In genomic region chr12:52433501-52434095, GRCh38 we compare ENCODE assay signal across 33 cellular contexts. TPM values are rescaled to one million over a fixed set of nuclear protein-coding genes. Genes with fewer than 3 reads are reported as not detected.
"Had no signal": no experiment of that assay in that cellular context is flagged by ENCODE, and none has a peak within 500 bp of the region (broad histone marks: within the 10 kb centered on the region; RNA-seq: fewer than 3 reads in every experiment).

No MANE protein-coding gene starts in this region.

- H3K4me3 Mint-ChIP-seq: activated CD4-positive, alpha-beta T cell treated with anti-CD3 and anti-CD28 coated beads for 36 hours; activated CD4-positive, alpha-beta T cell treated with anti-CD3 and anti-CD28 coated beads, Interleukin-2, amount 10 ng/mL, durations not matched to agents 7 days and 5 days; activated CD8-positive, alpha-beta T cell treated with anti-CD3 and anti-CD28 coated beads, Interleukin-2, amount 10 ng/mL, durations not matched to agents 7 days and 5 days; activated naive CD4-positive, alpha-beta T cell treated with anti-CD3 and anti-CD28 coated beads for 36 hours; activated T-cell treated with anti-CD3 and anti-CD28 coated beads, Interleukin-2, amount 50 U/mL, for 24 hours had no signal

- H3K27ac ChIP-seq: adrenal gland, body of pancreas, breast epithelium, PC-9, SJCRH30, SK-N-MC had no signal

- H3K9me3 Mint-ChIP-seq: activated CD4-positive, alpha-beta T cell treated with anti-CD3 and anti-CD28 coated beads, Interleukin-2, amount 10 ng/mL, durations not matched to agents 7 days and 5 days; activated naive CD4-positive, alpha-beta T cell treated with anti-CD3 and anti-CD28 coated beads for 36 hours; activated naive CD4-positive, alpha-beta T cell treated with anti-CD3 and anti-CD28 coated beads, Interleukin-2, amount 50 U/mL, for 72 hours; activated T-cell treated with anti-CD3 and anti-CD28 coated beads, Interleukin-2, amount 50 U/mL, for 24 hours; activated T-helper 2 cell treated with anti-CD3 and anti-CD28 coated beads, Interferon-gamma antibody, Interleukin-2, Interleukin-4, amounts not matched to agents 10 μg/mL and 5 μg/mL and 100 μg/mL, durations not matched to agents 14 hours and 24 hours and 36 hours had no signal

- H3K36me3 Mint-ChIP-seq: activated naive CD4-positive, alpha-beta T cell treated with anti-CD3 and anti-CD28 coated beads, Interleukin-2, amount 50 U/mL, for 72 hours had no signal

- H3K27ac Mint-ChIP-seq: activated CD4-positive, alpha-beta T cell treated with anti-CD3 and anti-CD28 coated beads for 36 hours; activated CD4-positive, alpha-beta T cell treated with anti-CD3 and anti-CD28 coated beads, Interleukin-2, amount 10 ng/mL, durations not matched to agents 7 days and 5 days; activated CD8-positive, alpha-beta T cell treated with anti-CD3 and anti-CD28 coated beads, Interleukin-2, amount 10 ng/mL, durations not matched to agents 7 days and 5 days; activated naive CD4-positive, alpha-beta T cell treated with anti-CD3 and anti-CD28 coated beads for 36 hours; activated naive CD4-positive, alpha-beta T cell treated with anti-CD3 and anti-CD28 coated beads, Interleukin-2, amount 50 U/mL, for 72 hours; activated T-cell treated with anti-CD3 and anti-CD28 coated beads, Interleukin-2, amount 50 U/mL, for 24 hours; activated T-helper 2 cell treated with anti-CD3 and anti-CD28 coated beads, Interferon-gamma antibody, Interleukin-2, Interleukin-4, amounts not matched to agents 10 μg/mL and 5 μg/mL and 100 μg/mL, durations not matched to agents 14 hours and 24 hours and 36 hours had no signal

- H3K36me3 ChIP-seq: adrenal gland, breast epithelium, SJCRH30 had no signal

- H3K4me2 ChIP-seq: PC-9 had no signal

- H3K4me1 Mint-ChIP-seq: activated CD4-positive, alpha-beta T cell treated with anti-CD3 and anti-CD28 coated beads for 36 hours; activated CD4-positive, alpha-beta T cell treated with anti-CD3 and anti-CD28 coated beads, Interleukin-2, amount 10 ng/mL, durations not matched to agents 7 days and 5 days had no signal

- FAIRE-seq: astrocyte, RCC 7860 had no signal

- H3K9me3 ChIP-seq: adrenal gland, body of pancreas, breast epithelium, SJCRH30 had no signal

- H3K4me1 ChIP-seq: adrenal gland, breast epithelium, SJCRH30 had no signal

- DNase-seq: activated CD4-positive, alpha-beta T cell treated with anti-CD3 and anti-CD28 coated beads for 36 hours; activated CD4-positive, alpha-beta T cell treated with anti-CD3 and anti-CD28 coated beads, Interleukin-2, amount 10 ng/mL, durations not matched to agents 7 days and 5 days; activated CD4-positive, alpha-beta T cell treated with anti-CD3 and anti-CD28 coated beads, Interleukin-2, amount 50 U/mL, for 48 hours; activated CD8-positive, alpha-beta T cell treated with anti-CD3 and anti-CD28 coated beads, Interleukin-2, amount 10 ng/mL, durations not matched to agents 7 days and 5 days; activated gamma-delta T cell treated with Interleukin-2 at 50 U/mL for 16 hours; activated naive CD4-positive, alpha-beta T cell treated with anti-CD3 and anti-CD28 coated beads for 36 hours; activated T-cell treated with anti-CD3 and anti-CD28 coated beads, Interleukin-2, amount 50 U/mL, for 24 hours; adrenal gland; body of pancreas; Kasumi-1; KG1; MM.1S; MV-4-11; NCI-H1092; NCI-H1436 treated with DMSO at 0.1 percent for 48 hours; NCI-H1694 treated with DMSO at 0.1 percent for 48 hours; NCI-H510A; NCI-H526; NCI-H748 treated with DMSO at 0.1 percent for 48 hours; NK-92 treated with Interleukin-12 subunit alpha and Interleukin-12 subunit beta, amount 100 ng/mL, for 24 hours; PC-9; SHP77; SJCRH30; T1000 had no signal

- H3K4me3 ChIP-seq: adrenal gland, body of pancreas, breast epithelium, PC-9, SJCRH30, SK-N-MC had no signal

- H2AFZ ChIP-seq: PC-9 had no signal

- H3K27me3 ChIP-seq: adrenal gland, body of pancreas, breast epithelium had no signal

RNA-seq across cellular contexts. Expression of gene KRT75, which starts 0.6 kb away (rescaled TPM):
- total RNA-seq: activated CD4-positive, alpha-beta T cell treated with anti-CD3 and anti-CD28 coated beads for 36 hours; activated CD4-positive, alpha-beta T cell treated with anti-CD3 and anti-CD28 coated beads, Interleukin-2, amount 10 ng/mL, durations not matched to agents 7 days and 5 days; activated CD8-positive, alpha-beta T cell treated with anti-CD3 and anti-CD28 coated beads, Interleukin-2, amount 10 ng/mL, durations not matched to agents 7 days and 5 days; activated naive CD4-positive, alpha-beta T cell treated with anti-CD3 and anti-CD28 coated beads for 36 hours; activated naive CD4-positive, alpha-beta T cell treated with anti-CD3 and anti-CD28 coated beads, Interleukin-2, amount 50 U/mL, for 72 hours; activated T-helper 2 cell treated with anti-CD3 and anti-CD28 coated beads, Interferon-gamma antibody, Interleukin-2, Interleukin-4, amounts not matched to agents 10 μg/mL and 5 μg/mL and 100 μg/mL, durations not matched to agents 14 hours and 24 hours and 36 hours; adrenal gland; astrocyte; body of pancreas; breast epithelium; cardiac septum; PC-9; SJCRH30; T-helper 1 cell treated with Interleukin-12 subunit alpha and Interleukin-12 subunit beta and Interleukin-4 antibody, amounts not matched to agents 30 ng/mL and 1 ng/mL, for 36 hours; T-helper 2 cell treated with Interferon-gamma antibody and Interleukin-4, amounts not matched to agents 100 ng/mL and 5 ng/mL, for 36 hours had no signal
- polyA plus RNA-seq: adrenal gland had no signal

RNA-seq across cellular contexts. Expression of gene KRT6B, which starts 18.3 kb away (rescaled TPM):
- total RNA-seq: activated CD4-positive, alpha-beta T cell treated with anti-CD3 and anti-CD28 coated beads for 36 hours; activated CD4-positive, alpha-beta T cell treated with anti-CD3 and anti-CD28 coated beads, Interleukin-2, amount 10 ng/mL, durations not matched to agents 7 days and 5 days; activated CD8-positive, alpha-beta T cell treated with anti-CD3 and anti-CD28 coated beads, Interleukin-2, amount 10 ng/mL, durations not matched to agents 7 days and 5 days; activated naive CD4-positive, alpha-beta T cell treated with anti-CD3 and anti-CD28 coated beads for 36 hours; activated naive CD4-positive, alpha-beta T cell treated with anti-CD3 and anti-CD28 coated beads, Interleukin-2, amount 50 U/mL, for 72 hours; activated T-helper 2 cell treated with anti-CD3 and anti-CD28 coated beads, Interferon-gamma antibody, Interleukin-2, Interleukin-4, amounts not matched to agents 10 μg/mL and 5 μg/mL and 100 μg/mL, durations not matched to agents 14 hours and 24 hours and 36 hours; astrocyte; body of pancreas; cardiac septum; SJCRH30; T-helper 1 cell treated with Interleukin-12 subunit alpha and Interleukin-12 subunit beta and Interleukin-4 antibody, amounts not matched to agents 30 ng/mL and 1 ng/mL, for 36 hours; T-helper 2 cell treated with Interferon-gamma antibody and Interleukin-4, amounts not matched to agents 100 ng/mL and 5 ng/mL, for 36 hours had no signal

RNA-seq across cellular contexts. Expression of gene KRT82, which starts 27.5 kb away (rescaled TPM):
- total RNA-seq: activated CD4-positive, alpha-beta T cell treated with anti-CD3 and anti-CD28 coated beads for 36 hours; activated CD4-positive, alpha-beta T cell treated with anti-CD3 and anti-CD28 coated beads, Interleukin-2, amount 10 ng/mL, durations not matched to agents 7 days and 5 days; activated CD8-positive, alpha-beta T cell treated with anti-CD3 and anti-CD28 coated beads, Interleukin-2, amount 10 ng/mL, durations not matched to agents 7 days and 5 days; activated naive CD4-positive, alpha-beta T cell treated with anti-CD3 and anti-CD28 coated beads for 36 hours; activated naive CD4-positive, alpha-beta T cell treated with anti-CD3 and anti-CD28 coated beads, Interleukin-2, amount 50 U/mL, for 72 hours; activated T-helper 2 cell treated with anti-CD3 and anti-CD28 coated beads, Interferon-gamma antibody, Interleukin-2, Interleukin-4, amounts not matched to agents 10 μg/mL and 5 μg/mL and 100 μg/mL, durations not matched to agents 14 hours and 24 hours and 36 hours; adrenal gland; astrocyte; body of pancreas; breast epithelium; cardiac septum; PC-9; SJCRH30; T-helper 1 cell treated with Interleukin-12 subunit alpha and Interleukin-12 subunit beta and Interleukin-4 antibody, amounts not matched to agents 30 ng/mL and 1 ng/mL, for 36 hours; T-helper 2 cell treated with Interferon-gamma antibody and Interleukin-4, amounts not matched to agents 100 ng/mL and 5 ng/mL, for 36 hours had no signal
- polyA plus RNA-seq: adrenal gland had no signal

RNA-seq across cellular contexts. Expression of gene KRT6C, which starts 40.0 kb away (rescaled TPM):
- total RNA-seq: activated CD4-positive, alpha-beta T cell treated with anti-CD3 and anti-CD28 coated beads for 36 hours; activated CD4-positive, alpha-beta T cell treated with anti-CD3 and anti-CD28 coated beads, Interleukin-2, amount 10 ng/mL, durations not matched to agents 7 days and 5 days; activated CD8-positive, alpha-beta T cell treated with anti-CD3 and anti-CD28 coated beads, Interleukin-2, amount 10 ng/mL, durations not matched to agents 7 days and 5 days; activated naive CD4-positive, alpha-beta T cell treated with anti-CD3 and anti-CD28 coated beads for 36 hours; activated naive CD4-positive, alpha-beta T cell treated with anti-CD3 and anti-CD28 coated beads, Interleukin-2, amount 50 U/mL, for 72 hours; activated T-helper 2 cell treated with anti-CD3 and anti-CD28 coated beads, Interferon-gamma antibody, Interleukin-2, Interleukin-4, amounts not matched to agents 10 μg/mL and 5 μg/mL and 100 μg/mL, durations not matched to agents 14 hours and 24 hours and 36 hours; astrocyte; body of pancreas; breast epithelium; cardiac septum; PC-9; SJCRH30; T-helper 1 cell treated with Interleukin-12 subunit alpha and Interleukin-12 subunit beta and Interleukin-4 antibody, amounts not matched to agents 30 ng/mL and 1 ng/mL, for 36 hours; T-helper 2 cell treated with Interferon-gamma antibody and Interleukin-4, amounts not matched to agents 100 ng/mL and 5 ng/mL, for 36 hours had no signal

RNA-seq across cellular contexts. Expression of gene KRT84, which starts 48.1 kb away (rescaled TPM):
- total RNA-seq: activated CD4-positive, alpha-beta T cell treated with anti-CD3 and anti-CD28 coated beads for 36 hours; activated CD4-positive, alpha-beta T cell treated with anti-CD3 and anti-CD28 coated beads, Interleukin-2, amount 10 ng/mL, durations not matched to agents 7 days and 5 days; activated CD8-positive, alpha-beta T cell treated with anti-CD3 and anti-CD28 coated beads, Interleukin-2, amount 10 ng/mL, durations not matched to agents 7 days and 5 days; activated naive CD4-positive, alpha-beta T cell treated with anti-CD3 and anti-CD28 coated beads for 36 hours; activated naive CD4-positive, alpha-beta T cell treated with anti-CD3 and anti-CD28 coated beads, Interleukin-2, amount 50 U/mL, for 72 hours; activated T-helper 2 cell treated with anti-CD3 and anti-CD28 coated beads, Interferon-gamma antibody, Interleukin-2, Interleukin-4, amounts not matched to agents 10 μg/mL and 5 μg/mL and 100 μg/mL, durations not matched to agents 14 hours and 24 hours and 36 hours; adrenal gland; astrocyte; body of pancreas; breast epithelium; cardiac septum; PC-9; SJCRH30; T-helper 1 cell treated with Interleukin-12 subunit alpha and Interleukin-12 subunit beta and Interleukin-4 antibody, amounts not matched to agents 30 ng/mL and 1 ng/mL, for 36 hours; T-helper 2 cell treated with Interferon-gamma antibody and Interleukin-4, amounts not matched to agents 100 ng/mL and 5 ng/mL, for 36 hours had no signal
- polyA plus RNA-seq: adrenal gland had no signal
